8 cellular contexts compared by ENCODE assay signal in the genomic region with DNA sequence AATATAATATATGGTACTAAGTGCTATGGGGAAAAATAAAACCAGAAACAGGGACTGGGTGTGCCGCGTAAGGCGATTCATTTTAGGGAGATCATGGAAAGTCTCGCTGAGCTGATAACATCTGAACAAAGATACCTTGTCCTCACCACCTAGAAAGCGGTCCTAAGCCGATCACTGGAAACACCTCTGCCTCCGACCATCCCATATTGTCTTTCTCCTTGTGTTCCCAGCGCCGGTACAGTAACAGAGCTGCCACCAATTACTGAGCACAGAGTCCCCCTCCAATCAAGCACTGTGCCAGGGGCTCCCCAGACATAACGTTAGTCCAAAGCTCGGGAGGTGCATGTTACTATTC. TPM values are rescaled to one million over a fixed set of nuclear protein-coding genes. Genes with fewer than 3 reads are reported as not detected.
DNase-seq lines count a peak whose midpoint lies in the region; ATAC-seq and TF ChIP-seq lines count a peak whose summit lies in the region.

No MANE protein-coding gene starts in this region.

- no peaks in the 10 kb centered on the region for H3K36me3 ChIP-seq in stomach smooth muscle (ENCODE audit: control insufficient read depth in 2 of 2, insufficient read depth in 2 of 2, low read length in 2 of 2)

- peak; percentile 10 for ATAC-seq in GM18508 (IDR thresholded peaks at IDR 0.05; ENCODE audit: insufficient read depth, unreplicated experiment)
- peak; percentile 10 for ATAC-seq in HG03103 (IDR thresholded peaks at IDR 0.05; ENCODE audit: low read depth, unreplicated experiment)
- no peak for ATAC-seq in HG02870 (IDR thresholded peaks at IDR 0.05; ENCODE audit: unreplicated experiment)

- H3K9me3 ChIP-seq in stomach smooth muscle (ENCODE audit: control insufficient read depth in 2 of 2, low read length in 2 of 2): no peaks in the 10 kb centered on the region

- H3K27me3 ChIP-seq in stomach smooth muscle (ENCODE audit: control insufficient read depth in 1 of 2, insufficient read depth in 2 of 2, low read length in 2 of 2): no peaks in the 10 kb centered on the region

- H3K4me1 ChIP-seq in stomach smooth muscle (ENCODE audit: control insufficient read depth, insufficient read depth, low read length): peaks cover 5% of the 10 kb centered on the region

- H3K4me1 Mint-ChIP-seq in activated naive CD8-positive, alpha-beta T cell (ENCODE audit: low read depth): peaks cover 11% of the 10 kb centered on the region
- peaks cover 13 to 23% of the 10 kb centered on the region in 2 donors for H3K4me1 Mint-ChIP-seq in immature natural killer cell

- TF ChIP-seq CTCF in GM13976 (IDR thresholded peaks at IDR 0.05; ENCODE audit: borderline replicate concordance, control extremely low read depth, extremely low read depth, insufficient read depth, missing control alignments): no peak

- peak overlapping the region; percentile 60 to 85 for H3K4me3 ChIP-seq in stomach smooth muscle (ENCODE audit: low read length in 2 of 2)

- no peak overlapping the region for H3K27ac Mint-ChIP-seq in activated naive CD8-positive, alpha-beta T cell
- H3K27ac Mint-ChIP-seq in immature natural killer cell: peak overlapping the region; percentile 9 to 92 (median 70)

- no peak for DNase-seq in immature natural killer cell
- no peak for DNase-seq in NCI-H1048 (lab: John Stamatoyannopoulos, UW)
- no peak for DNase-seq in GM13976 (ENCODE audit: low spot score)

- H3K36me3 Mint-ChIP-seq in activated naive CD8-positive, alpha-beta T cell: peaks cover 12% of the 10 kb centered on the region
- H3K36me3 Mint-ChIP-seq in immature natural killer cell: peaks cover 4 to 9% (median 5%) of the 10 kb centered on the region in 3 donors

- in situ Hi-C loops in GM13976 (cut with MboI; ENCODE audit: low sequenced_read_pairs, unreplicated experiment): no loop called here

- peak overlapping the region; percentile 91 for H3K4me3 Mint-ChIP-seq in activated naive CD8-positive, alpha-beta T cell
- H3K4me3 Mint-ChIP-seq in immature natural killer cell: peak overlapping the region; percentile 79 to 92 (median 87)

- H3K27ac ChIP-seq in stomach smooth muscle (ENCODE audit: low read length): no peak overlapping the region

- H3K9ac ChIP-seq in stomach smooth muscle (ENCODE audit: low read length in 2 of 2): peak overlapping the region; percentile 36 to 60

- H3K9me3 Mint-ChIP-seq in activated naive CD8-positive, alpha-beta T cell (ENCODE audit: low read depth): peaks cover 6% of the 10 kb centered on the region
- peaks cover 7 to 10% (median 8%) of the 10 kb centered on the region in 6 donors for H3K9me3 Mint-ChIP-seq in immature natural killer cell

- no peaks in the 10 kb centered on the region for H3K27me3 Mint-ChIP-seq in activated naive CD8-positive, alpha-beta T cell
- peaks cover 5 to 10% (median 6%) of the 10 kb centered on the region in 3 donors for H3K27me3 Mint-ChIP-seq in immature natural killer cell (ENCODE audit: low read depth in 3 of 3)

RNA-seq across cellular contexts. Expression of a gene that starts 0.7 kb away (rescaled TPM):
- 1 to 10 TPM; 3.2 to 4.6 (median 3.7) TPM for polyA plus RNA-seq in immature natural killer cell

RNA-seq across cellular contexts. Expression of a gene that starts 33.1 kb away (rescaled TPM):
- polyA plus RNA-seq in immature natural killer cell: 10 to 100 TPM; 11.2 to 18.0 (median 16.6) TPM
